Comparison of ENCODE assay signal across 8 cellular contexts in the genomic region with DNA sequence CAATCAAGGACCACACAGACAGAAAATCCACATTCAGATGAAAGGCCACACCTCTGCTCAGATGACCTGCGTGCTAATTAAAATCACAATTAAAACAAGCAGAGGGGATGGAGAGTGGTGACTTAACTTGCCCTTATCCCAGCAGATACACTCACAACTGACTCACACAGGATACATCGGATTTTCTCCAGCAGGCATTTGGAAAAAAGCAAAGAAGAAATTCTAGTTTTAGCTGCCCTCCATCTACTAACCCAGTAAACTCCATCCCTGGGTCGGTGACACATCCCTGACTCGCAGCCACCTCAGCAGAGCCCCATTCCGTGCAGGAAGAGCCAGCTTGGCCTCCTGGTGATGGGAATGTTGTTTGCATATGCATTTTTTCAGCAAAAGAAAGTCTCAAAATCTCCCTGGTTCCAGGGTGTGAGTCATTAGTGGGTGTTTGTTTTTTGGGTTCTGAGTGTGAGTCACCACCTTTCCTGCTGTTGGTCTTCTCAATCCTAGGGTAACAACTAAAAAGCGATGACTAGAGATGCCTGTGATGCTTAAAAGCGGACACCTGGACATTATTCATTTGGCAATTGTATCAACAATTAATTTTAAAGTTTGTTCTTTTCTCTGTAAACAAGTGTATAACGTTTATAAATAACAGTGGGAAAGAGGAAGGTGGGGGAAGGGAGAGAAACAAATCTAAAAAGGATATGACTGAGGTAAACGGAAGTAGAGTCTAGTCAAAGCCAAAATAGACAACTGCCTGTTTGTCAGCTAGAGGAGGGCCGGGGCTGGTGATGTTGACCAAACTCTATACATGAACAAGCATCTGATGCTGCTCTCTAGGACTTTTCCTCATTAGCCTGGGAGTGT. TPM values are rescaled to one million over a fixed set of nuclear protein-coding genes. Genes with fewer than 3 reads are reported as not detected.
DNase-seq lines count a peak whose midpoint lies in the region; ATAC-seq and TF ChIP-seq lines count a peak whose summit lies in the region.

No MANE protein-coding gene starts in this region.

- peak; percentile 14 for DNase-seq in GM10266 (ENCODE audit: extremely low spot score)
- DNase-seq in HEK293T (ENCODE audit: extremely low spot score) = peak; percentile 42
- DNase-seq in NOMO-1 treated with dmso at 0.1 percent for 144 hours (lab: John Stamatoyannopoulos, UW; ENCODE audit: unreplicated experiment) = peak; percentile 17
- peak in 5 of 7 donors; percentile 50 to 72 (median 61) for DNase-seq in adrenal gland
- peak; percentile 64 to 73 (median 70) for DNase-seq in right cardiac atrium
- DNase-seq in sciatic nerve (ENCODE audit: low spot score) = no peak
- no peak for DNase-seq in hippocampal formation (lab: John Stamatoyannopoulos, UW)
- no peak for DNase-seq in NCI-H524 (lab: John Stamatoyannopoulos, UW)

- ATAC-seq in right cardiac atrium (peak; percentile 73 to 93), sciatic nerve (peak; percentile 68)

- no peaks in the 10 kb centered on the region for H3K27me3 ChIP-seq in adrenal gland
- no peaks in the 10 kb centered on the region for H3K27me3 ChIP-seq in right cardiac atrium (ENCODE audit: control insufficient read depth, insufficient read depth)

- CTCF ChIA-PET in HEK293T (lab: Yijun Ruan, JAX) = no interaction called here

- POLR2A ChIA-PET in HEK293T (lab: Yijun Ruan, JAX) = interaction anchor here (1.0 kb wide), 1 partner anchor 49 kb away, joined by 3 read pairs; the partner anchor contains the start of gene SLC4A7

- TF ChIP-seq POLR2A in adrenal gland (IDR thresholded peaks at IDR 0.05) = no peak

- H3K4me1 ChIP-seq in adrenal gland (replicated peaks in 1 of 2) (peaks cover 17 to 27% of the 10 kb centered on the region in 2 donors), right cardiac atrium (ENCODE audit: control insufficient read depth, insufficient read depth, low read length) (no peaks in the 10 kb centered on the region)

- H3K4me3 ChIP-seq in adrenal gland (no peak overlapping the region), right cardiac atrium (ENCODE audit: low read length) (no peak overlapping the region)

- TF ChIP-seq CTCF in GM10266 (IDR thresholded peaks at IDR 0.05; ENCODE audit: control insufficient read depth, insufficient read depth, low read depth, missing control alignments) (no peak), adrenal gland (IDR thresholded peaks at IDR 0.05) (peak in 5 of 6 experiments; percentile 9 to 41 (median 24))

- H3K36me3 ChIP-seq in adrenal gland (replicated peaks in 1 of 2) = no peaks in the 10 kb centered on the region

- 40 to 48% (median 43%) methylated on average over 10 of the region's 10 CpGs for WGBS in adrenal gland, 4 donors
- 35% methylated on average over 10 of the region's 10 CpGs for WGBS in right cardiac atrium

- H3K9me3 ChIP-seq in adrenal gland (replicated peaks in 1 of 3) (no peaks in the 10 kb centered on the region), right cardiac atrium (ENCODE audit: control insufficient read depth, low read length) (no peaks in the 10 kb centered on the region)

- intact Hi-C loops in adrenal gland (cut with DNase I) (no loop called here), right cardiac atrium (cut with DNase I) (no loop called here), sciatic nerve (cut with DNase I) (no loop called here)

- H3K27ac ChIP-seq in adrenal gland (peak overlapping the region in 4 of 5 donors; percentile 7 to 79 (median 39)), right cardiac atrium (ENCODE audit: low read length) (peak overlapping the region; percentile 3)

TF ChIP-seq in HEK293T, 16 proteins besides CTCF, POLR2A, EP300 and RAD21:
- TF ChIP-seq NFRKB (IDR thresholded peaks at IDR 0.05) = no peak
- no peak for TF ChIP-seq FOXA1 (IDR thresholded peaks at IDR 0.05)
- no peak for TF ChIP-seq TARDBP (IDR thresholded peaks at IDR 0.05)
- no peak for TF ChIP-seq L3MBTL2 (conservative IDR thresholded peaks at IDR 0.05)
- no peak for TF ChIP-seq BHLHE40 (IDR thresholded peaks at IDR 0.05; ENCODE audit: borderline replicate concordance)

RNA-seq across cellular contexts. Expression of gene SLC4A7, which starts 49.8 kb away (rescaled TPM):
- total RNA-seq in adrenal gland (10 to 100 TPM in 6 of 8 donors, 1 to 10 TPM in 2; 5.7 to 34.5 (median 18.1) TPM), right cardiac atrium (10 to 100 TPM; 15.7 to 20.6 (median 19.0) TPM), sciatic nerve (52.2 TPM)
- polyA plus RNA-seq in adrenal gland (1 to 10 TPM; 2.7 to 7.0 (median 3.9) TPM), right cardiac atrium (3.5 TPM)

Comparison
In these comparisons a context has a peak if more than half of its experiments do, and no peak if none do; other contexts are left out.
1. DNase-seq: peak in GM10266 (single experiment), HEK293T (single experiment), NOMO-1 treated with dmso at 0.1 percent for 144 hours (single experiment), adrenal gland (5 of 7) and right cardiac atrium (3 of 3); none in sciatic nerve (single experiment), hippocampal formation (0 of 2) and NCI-H524 (0 of 2).